ENCODE assay signal across 7 cellular contexts in genomic region chr10:36519909-36520308, GRCh38.
"Had no signal": no experiment of that assay in that cellular context is flagged by ENCODE, and none has a peak within 500 bp of the region (broad histone marks: within the 10 kb centered on the region; RNA-seq: fewer than 3 reads in every experiment).

No MANE protein-coding gene starts in this region.

- DNase-seq: KBM-7, KG1 had no signal

- ATAC-seq: K562 had no signal

- H3K4me2 ChIP-seq: KMS-11 had no signal

- H3K27me3 Mint-ChIP-seq: IgD-negative memory B cell had no signal

- H3K27ac Mint-ChIP-seq: IgD-negative memory B cell had no signal

- H3K36me3 Mint-ChIP-seq: IgD-negative memory B cell had no signal

- H3K4me1 Mint-ChIP-seq: IgD-negative memory B cell had no signal

- H3K4me3 ChIP-seq: K562 had no signal

- H3K4me3 Mint-ChIP-seq: IgD-negative memory B cell had no signal

- H3K9ac ChIP-seq: KMS-11 had no signal

- FAIRE-seq: HTR-8/SVneo, K562 had no signal

- H3K27ac ChIP-seq: HL-60, KMS-11 had no signal
